Comparison of ENCODE assay signal across 1 cellular context in the genomic region with DNA sequence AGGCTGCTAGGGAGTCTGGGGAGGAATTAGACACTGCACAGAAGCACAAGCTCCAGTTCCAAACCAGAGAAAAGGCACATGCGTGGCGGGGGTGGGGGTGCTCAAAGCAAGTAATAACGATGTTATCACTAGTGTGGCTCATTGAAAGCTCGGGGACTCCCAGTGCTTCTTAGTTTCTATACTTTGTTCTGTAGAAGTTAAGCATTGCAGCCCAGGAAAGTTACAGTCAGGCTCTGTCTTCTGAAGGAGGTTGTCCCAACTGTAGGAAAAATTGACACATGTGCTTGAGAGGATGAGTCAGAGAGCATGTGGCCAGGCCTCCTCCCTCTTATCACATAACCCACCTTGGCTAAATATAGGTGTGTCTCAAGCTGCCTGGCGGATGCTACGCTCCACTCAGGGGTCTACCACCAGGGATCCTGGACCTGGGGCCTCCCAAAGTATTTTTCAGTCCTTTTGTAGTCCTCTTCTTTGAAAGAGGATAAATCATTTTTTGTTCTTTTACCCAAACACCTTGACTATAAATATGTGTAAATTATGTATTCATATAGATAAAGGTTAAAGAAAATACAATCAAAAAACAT.
TF ChIP-seq lines count a peak whose summit lies in the region.

No MANE protein-coding gene starts in this region.

TF ChIP-seq in K562, 482 proteins besides CTCF, POLR2A, EP300 and RAD21 (continued from another document and continues in another):
- TF ChIP-seq, protein P1, sequence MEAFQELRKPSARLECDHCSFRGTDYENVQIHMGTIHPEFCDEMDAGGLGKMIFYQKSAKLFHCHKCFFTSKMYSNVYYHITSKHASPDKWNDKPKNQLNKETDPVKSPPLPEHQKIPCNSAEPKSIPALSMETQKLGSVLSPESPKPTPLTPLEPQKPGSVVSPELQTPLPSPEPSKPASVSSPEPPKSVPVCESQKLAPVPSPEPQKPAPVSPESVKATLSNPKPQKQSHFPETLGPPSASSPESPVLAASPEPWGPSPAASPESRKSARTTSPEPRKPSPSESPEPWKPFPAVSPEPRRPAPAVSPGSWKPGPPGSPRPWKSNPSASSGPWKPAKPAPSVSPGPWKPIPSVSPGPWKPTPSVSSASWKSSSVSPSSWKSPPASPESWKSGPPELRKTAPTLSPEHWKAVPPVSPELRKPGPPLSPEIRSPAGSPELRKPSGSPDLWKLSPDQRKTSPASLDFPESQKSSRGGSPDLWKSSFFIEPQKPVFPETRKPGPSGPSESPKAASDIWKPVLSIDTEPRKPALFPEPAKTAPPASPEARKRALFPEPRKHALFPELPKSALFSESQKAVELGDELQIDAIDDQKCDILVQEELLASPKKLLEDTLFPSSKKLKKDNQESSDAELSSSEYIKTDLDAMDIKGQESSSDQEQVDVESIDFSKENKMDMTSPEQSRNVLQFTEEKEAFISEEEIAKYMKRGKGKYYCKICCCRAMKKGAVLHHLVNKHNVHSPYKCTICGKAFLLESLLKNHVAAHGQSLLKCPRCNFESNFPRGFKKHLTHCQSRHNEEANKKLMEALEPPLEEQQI (IDR thresholded peaks at IDR 0.05): no peak
- TF ChIP-seq NCOA1 (IDR thresholded peaks at IDR 0.05; ENCODE audit: low read depth): peak; percentile 87; the same call in 1 of the 2 replicates
- TF ChIP-seq, protein P2, sequence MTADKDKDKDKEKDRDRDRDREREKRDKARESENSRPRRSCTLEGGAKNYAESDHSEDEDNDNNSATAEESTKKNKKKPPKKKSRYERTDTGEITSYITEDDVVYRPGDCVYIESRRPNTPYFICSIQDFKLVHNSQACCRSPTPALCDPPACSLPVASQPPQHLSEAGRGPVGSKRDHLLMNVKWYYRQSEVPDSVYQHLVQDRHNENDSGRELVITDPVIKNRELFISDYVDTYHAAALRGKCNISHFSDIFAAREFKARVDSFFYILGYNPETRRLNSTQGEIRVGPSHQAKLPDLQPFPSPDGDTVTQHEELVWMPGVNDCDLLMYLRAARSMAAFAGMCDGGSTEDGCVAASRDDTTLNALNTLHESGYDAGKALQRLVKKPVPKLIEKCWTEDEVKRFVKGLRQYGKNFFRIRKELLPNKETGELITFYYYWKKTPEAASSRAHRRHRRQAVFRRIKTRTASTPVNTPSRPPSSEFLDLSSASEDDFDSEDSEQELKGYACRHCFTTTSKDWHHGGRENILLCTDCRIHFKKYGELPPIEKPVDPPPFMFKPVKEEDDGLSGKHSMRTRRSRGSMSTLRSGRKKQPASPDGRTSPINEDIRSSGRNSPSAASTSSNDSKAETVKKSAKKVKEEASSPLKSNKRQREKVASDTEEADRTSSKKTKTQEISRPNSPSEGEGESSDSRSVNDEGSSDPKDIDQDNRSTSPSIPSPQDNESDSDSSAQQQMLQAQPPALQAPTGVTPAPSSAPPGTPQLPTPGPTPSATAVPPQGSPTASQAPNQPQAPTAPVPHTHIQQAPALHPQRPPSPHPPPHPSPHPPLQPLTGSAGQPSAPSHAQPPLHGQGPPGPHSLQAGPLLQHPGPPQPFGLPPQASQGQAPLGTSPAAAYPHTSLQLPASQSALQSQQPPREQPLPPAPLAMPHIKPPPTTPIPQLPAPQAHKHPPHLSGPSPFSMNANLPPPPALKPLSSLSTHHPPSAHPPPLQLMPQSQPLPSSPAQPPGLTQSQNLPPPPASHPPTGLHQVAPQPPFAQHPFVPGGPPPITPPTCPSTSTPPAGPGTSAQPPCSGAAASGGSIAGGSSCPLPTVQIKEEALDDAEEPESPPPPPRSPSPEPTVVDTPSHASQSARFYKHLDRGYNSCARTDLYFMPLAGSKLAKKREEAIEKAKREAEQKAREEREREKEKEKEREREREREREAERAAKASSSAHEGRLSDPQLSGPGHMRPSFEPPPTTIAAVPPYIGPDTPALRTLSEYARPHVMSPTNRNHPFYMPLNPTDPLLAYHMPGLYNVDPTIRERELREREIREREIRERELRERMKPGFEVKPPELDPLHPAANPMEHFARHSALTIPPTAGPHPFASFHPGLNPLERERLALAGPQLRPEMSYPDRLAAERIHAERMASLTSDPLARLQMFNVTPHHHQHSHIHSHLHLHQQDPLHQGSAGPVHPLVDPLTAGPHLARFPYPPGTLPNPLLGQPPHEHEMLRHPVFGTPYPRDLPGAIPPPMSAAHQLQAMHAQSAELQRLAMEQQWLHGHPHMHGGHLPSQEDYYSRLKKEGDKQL (CRISPR knock-in tag; IDR thresholded peaks at IDR 0.05; ENCODE audit: borderline replicate concordance): no peak
- TF ChIP-seq TAL1 (IDR thresholded peaks at IDR 0.05): peak; percentile 95
- TF ChIP-seq, protein P3, sequence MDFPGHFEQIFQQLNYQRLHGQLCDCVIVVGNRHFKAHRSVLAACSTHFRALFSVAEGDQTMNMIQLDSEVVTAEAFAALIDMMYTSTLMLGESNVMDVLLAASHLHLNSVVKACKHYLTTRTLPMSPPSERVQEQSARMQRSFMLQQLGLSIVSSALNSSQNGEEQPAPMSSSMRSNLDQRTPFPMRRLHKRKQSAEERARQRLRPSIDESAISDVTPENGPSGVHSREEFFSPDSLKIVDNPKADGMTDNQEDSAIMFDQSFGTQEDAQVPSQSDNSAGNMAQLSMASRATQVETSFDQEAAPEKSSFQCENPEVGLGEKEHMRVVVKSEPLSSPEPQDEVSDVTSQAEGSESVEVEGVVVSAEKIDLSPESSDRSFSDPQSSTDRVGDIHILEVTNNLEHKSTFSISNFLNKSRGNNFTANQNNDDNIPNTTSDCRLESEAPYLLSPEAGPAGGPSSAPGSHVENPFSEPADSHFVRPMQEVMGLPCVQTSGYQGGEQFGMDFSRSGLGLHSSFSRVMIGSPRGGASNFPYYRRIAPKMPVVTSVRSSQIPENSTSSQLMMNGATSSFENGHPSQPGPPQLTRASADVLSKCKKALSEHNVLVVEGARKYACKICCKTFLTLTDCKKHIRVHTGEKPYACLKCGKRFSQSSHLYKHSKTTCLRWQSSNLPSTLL (IDR thresholded peaks at IDR 0.05): no peak
- peak; percentile 98 for TF ChIP-seq SMARCC2 (IDR thresholded peaks at IDR 0.05; ENCODE audit: low read depth)
- TF ChIP-seq NFE2 (IDR thresholded peaks at IDR 0.05; ENCODE audit: low read depth): peak; percentile 53
- TF ChIP-seq, protein P4, sequence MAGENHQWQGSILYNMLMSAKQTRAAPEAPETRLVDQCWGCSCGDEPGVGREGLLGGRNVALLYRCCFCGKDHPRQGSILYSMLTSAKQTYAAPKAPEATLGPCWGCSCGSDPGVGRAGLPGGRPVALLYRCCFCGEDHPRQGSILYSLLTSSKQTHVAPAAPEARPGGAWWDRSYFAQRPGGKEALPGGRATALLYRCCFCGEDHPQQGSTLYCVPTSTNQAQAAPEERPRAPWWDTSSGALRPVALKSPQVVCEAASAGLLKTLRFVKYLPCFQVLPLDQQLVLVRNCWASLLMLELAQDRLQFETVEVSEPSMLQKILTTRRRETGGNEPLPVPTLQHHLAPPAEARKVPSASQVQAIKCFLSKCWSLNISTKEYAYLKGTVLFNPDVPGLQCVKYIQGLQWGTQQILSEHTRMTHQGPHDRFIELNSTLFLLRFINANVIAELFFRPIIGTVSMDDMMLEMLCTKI (IDR thresholded peaks at IDR 0.05; ENCODE audit: partially characterized antibody): no peak
- TF ChIP-seq NONO (IDR thresholded peaks at IDR 0.05; ENCODE audit: low read depth in 2 of 2, low read length in 1 of 2): no peak
- no peak for TF ChIP-seq SREBF2 (CRISPR knock-in tag; IDR thresholded peaks at IDR 0.05)
- TF ChIP-seq, protein P5, sequence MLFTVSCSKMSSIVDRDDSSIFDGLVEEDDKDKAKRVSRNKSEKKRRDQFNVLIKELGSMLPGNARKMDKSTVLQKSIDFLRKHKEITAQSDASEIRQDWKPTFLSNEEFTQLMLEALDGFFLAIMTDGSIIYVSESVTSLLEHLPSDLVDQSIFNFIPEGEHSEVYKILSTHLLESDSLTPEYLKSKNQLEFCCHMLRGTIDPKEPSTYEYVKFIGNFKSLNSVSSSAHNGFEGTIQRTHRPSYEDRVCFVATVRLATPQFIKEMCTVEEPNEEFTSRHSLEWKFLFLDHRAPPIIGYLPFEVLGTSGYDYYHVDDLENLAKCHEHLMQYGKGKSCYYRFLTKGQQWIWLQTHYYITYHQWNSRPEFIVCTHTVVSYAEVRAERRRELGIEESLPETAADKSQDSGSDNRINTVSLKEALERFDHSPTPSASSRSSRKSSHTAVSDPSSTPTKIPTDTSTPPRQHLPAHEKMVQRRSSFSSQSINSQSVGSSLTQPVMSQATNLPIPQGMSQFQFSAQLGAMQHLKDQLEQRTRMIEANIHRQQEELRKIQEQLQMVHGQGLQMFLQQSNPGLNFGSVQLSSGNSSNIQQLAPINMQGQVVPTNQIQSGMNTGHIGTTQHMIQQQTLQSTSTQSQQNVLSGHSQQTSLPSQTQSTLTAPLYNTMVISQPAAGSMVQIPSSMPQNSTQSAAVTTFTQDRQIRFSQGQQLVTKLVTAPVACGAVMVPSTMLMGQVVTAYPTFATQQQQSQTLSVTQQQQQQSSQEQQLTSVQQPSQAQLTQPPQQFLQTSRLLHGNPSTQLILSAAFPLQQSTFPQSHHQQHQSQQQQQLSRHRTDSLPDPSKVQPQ (CRISPR knock-in tag; IDR thresholded peaks at IDR 0.05; ENCODE audit: borderline replicate concordance): no peak
- peak; percentile 78 for TF ChIP-seq SETDB1 (IDR thresholded peaks at IDR 0.05; ENCODE audit: low read length)
- TF ChIP-seq, protein P6, sequence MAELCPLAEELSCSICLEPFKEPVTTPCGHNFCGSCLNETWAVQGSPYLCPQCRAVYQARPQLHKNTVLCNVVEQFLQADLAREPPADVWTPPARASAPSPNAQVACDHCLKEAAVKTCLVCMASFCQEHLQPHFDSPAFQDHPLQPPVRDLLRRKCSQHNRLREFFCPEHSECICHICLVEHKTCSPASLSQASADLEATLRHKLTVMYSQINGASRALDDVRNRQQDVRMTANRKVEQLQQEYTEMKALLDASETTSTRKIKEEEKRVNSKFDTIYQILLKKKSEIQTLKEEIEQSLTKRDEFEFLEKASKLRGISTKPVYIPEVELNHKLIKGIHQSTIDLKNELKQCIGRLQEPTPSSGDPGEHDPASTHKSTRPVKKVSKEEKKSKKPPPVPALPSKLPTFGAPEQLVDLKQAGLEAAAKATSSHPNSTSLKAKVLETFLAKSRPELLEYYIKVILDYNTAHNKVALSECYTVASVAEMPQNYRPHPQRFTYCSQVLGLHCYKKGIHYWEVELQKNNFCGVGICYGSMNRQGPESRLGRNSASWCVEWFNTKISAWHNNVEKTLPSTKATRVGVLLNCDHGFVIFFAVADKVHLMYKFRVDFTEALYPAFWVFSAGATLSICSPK (IDR thresholded peaks at IDR 0.05; ENCODE audit: borderline replicate concordance): no peak
- TF ChIP-seq, protein P7, sequence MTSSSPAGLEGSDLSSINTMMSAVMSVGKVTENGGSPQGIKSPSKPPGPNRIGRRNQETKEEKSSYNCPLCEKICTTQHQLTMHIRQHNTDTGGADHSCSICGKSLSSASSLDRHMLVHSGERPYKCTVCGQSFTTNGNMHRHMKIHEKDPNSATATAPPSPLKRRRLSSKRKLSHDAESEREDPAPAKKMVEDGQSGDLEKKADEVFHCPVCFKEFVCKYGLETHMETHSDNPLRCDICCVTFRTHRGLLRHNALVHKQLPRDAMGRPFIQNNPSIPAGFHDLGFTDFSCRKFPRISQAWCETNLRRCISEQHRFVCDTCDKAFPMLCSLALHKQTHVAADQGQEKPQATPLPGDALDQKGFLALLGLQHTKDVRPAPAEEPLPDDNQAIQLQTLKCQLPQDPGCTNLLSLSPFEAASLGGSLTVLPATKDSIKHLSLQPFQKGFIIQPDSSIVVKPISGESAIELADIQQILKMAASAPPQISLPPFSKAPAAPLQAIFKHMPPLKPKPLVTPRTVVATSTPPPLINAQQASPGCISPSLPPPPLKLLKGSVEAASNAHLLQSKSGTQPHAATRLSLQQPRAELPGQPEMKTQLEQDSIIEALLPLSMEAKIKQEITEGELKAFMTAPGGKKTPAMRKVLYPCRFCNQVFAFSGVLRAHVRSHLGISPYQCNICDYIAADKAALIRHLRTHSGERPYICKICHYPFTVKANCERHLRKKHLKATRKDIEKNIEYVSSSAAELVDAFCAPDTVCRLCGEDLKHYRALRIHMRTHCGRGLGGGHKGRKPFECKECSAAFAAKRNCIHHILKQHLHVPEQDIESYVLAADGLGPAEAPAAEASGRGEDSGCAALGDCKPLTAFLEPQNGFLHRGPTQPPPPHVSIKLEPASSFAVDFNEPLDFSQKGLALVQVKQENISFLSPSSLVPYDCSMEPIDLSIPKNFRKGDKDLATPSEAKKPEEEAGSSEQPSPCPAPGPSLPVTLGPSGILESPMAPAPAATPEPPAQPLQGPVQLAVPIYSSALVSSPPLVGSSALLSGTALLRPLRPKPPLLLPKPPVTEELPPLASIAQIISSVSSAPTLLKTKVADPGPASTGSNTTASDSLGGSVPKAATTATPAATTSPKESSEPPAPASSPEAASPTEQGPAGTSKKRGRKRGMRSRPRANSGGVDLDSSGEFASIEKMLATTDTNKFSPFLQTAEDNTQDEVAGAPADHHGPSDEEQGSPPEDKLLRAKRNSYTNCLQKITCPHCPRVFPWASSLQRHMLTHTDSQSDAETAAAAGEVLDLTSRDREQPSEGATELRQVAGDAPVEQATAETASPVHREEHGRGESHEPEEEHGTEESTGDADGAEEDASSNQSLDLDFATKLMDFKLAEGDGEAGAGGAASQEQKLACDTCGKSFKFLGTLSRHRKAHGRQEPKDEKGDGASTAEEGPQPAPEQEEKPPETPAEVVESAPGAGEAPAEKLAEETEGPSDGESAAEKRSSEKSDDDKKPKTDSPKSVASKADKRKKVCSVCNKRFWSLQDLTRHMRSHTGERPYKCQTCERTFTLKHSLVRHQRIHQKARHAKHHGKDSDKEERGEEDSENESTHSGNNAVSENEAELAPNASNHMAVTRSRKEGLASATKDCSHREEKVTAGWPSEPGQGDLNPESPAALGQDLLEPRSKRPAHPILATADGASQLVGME (CRISPR knock-in tag; IDR thresholded peaks at IDR 0.05): no peak
- TF ChIP-seq, protein P8, sequence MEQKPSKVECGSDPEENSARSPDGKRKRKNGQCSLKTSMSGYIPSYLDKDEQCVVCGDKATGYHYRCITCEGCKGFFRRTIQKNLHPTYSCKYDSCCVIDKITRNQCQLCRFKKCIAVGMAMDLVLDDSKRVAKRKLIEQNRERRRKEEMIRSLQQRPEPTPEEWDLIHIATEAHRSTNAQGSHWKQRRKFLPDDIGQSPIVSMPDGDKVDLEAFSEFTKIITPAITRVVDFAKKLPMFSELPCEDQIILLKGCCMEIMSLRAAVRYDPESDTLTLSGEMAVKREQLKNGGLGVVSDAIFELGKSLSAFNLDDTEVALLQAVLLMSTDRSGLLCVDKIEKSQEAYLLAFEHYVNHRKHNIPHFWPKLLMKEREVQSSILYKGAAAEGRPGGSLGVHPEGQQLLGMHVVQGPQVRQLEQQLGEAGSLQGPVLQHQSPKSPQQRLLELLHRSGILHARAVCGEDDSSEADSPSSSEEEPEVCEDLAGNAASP (IDR thresholded peaks at IDR 0.05): no peak
- no peak for TF ChIP-seq BDP1 (IDR thresholded peaks at IDR 0.05; ENCODE audit: insufficient read depth, insufficient read length)
- no peak for TF ChIP-seq ZNF76 (CRISPR knock-in tag; IDR thresholded peaks at IDR 0.05; ENCODE audit: borderline replicate concordance)
- TF ChIP-seq ZFX (CRISPR knock-in tag; IDR thresholded peaks at IDR 0.05): no peak; the same call in 1 of the 2 replicates
- no peak for TF ChIP-seq DACH1 (IDR thresholded peaks at IDR 0.05; ENCODE audit: partially characterized antibody)
- TF ChIP-seq PTTG1 (tag; IDR thresholded peaks at IDR 0.05; ENCODE audit: low read depth): no peak
- no peak for TF ChIP-seq NR2C2 (CRISPR knock-in tag; IDR thresholded peaks at IDR 0.05)
- TF ChIP-seq NR2C2 (tag; IDR thresholded peaks at IDR 0.05): peak; percentile 65
- no peak for TF ChIP-seq MED1 (CRISPR knock-in tag; IDR thresholded peaks at IDR 0.05; ENCODE audit: borderline replicate concordance)
